Comparison of ENCODE assay signal across 26 cellular contexts in genomic region chr16:78177218-78177617, GRCh38.
"Had no signal": no experiment of that assay in that cellular context is flagged by ENCODE, and none has a peak within 500 bp of the region (broad histone marks: within the 10 kb centered on the region; RNA-seq: fewer than 3 reads in every experiment).

No MANE protein-coding gene starts in this region.

- H3K36me3 ChIP-seq: gastrocnemius medialis, ovary, thoracic aorta, upper lobe of left lung, uterus had no signal

- H3K9me3 ChIP-seq: gastrocnemius medialis, mucosa of descending colon, ovary, psoas muscle, thoracic aorta, upper lobe of left lung, uterus had no signal

- H3K27ac Mint-ChIP-seq: endodermal cell, mesothelial cell of epicardium had no signal

- H3K4me1 ChIP-seq: gastrocnemius medialis, psoas muscle, tibial nerve, uterus had no signal

- H3K4me1 Mint-ChIP-seq: mesothelial cell of epicardium had no signal

- H3K27me3 ChIP-seq: gastrocnemius medialis, ovary, tibial nerve, upper lobe of left lung, uterus had no signal

- H3K9me3 Mint-ChIP-seq: endodermal cell, mesothelial cell of epicardium, nephron had no signal

- ATAC-seq: gastrocnemius medialis, left lobe of liver, psoas muscle had no signal

- DNase-seq: cerebellar nuclear complex; cortex of kidney; effector CD4-positive, alpha-beta T cell; endodermal cell; foreskin fibroblast; gastrocnemius medialis; kidney; naive B cell; nucleus accumbens; ovary; posterior cingulate gyrus; psoas muscle; right cardiac atrium; stimulated activated CD4-positive, alpha-beta T cell treated with anti-CD3 and anti-CD28 coated beads, Interleukin-15, amount 100 ng/mL, for 24 hours; stimulated activated CD4-positive, alpha-beta T cell treated with anti-CD3 and anti-CD28 coated beads, Interleukin-2, amount 100 ng/mL, for 48 hours; stimulated activated naive CD4-positive, alpha-beta T cell; upper lobe of left lung; uterus had no signal

- H3K4me3 Mint-ChIP-seq: endodermal cell, mesothelial cell of epicardium, naive B cell, nephron had no signal

- H3K27ac ChIP-seq: epithelial cell of prostate, gastrocnemius medialis, ovary, psoas muscle, thoracic aorta, tibial nerve, upper lobe of left lung, uterus had no signal

- H3K27me3 Mint-ChIP-seq: naive B cell had no signal

- H3K36me3 Mint-ChIP-seq: mesothelial cell of epicardium had no signal

- H3K4me3 ChIP-seq: gastrocnemius medialis, mucosa of descending colon, ovary, psoas muscle, skin epidermis, thoracic aorta, tibial nerve, upper lobe of left lung, uterus had no signal
